In the genomic region with DNA sequence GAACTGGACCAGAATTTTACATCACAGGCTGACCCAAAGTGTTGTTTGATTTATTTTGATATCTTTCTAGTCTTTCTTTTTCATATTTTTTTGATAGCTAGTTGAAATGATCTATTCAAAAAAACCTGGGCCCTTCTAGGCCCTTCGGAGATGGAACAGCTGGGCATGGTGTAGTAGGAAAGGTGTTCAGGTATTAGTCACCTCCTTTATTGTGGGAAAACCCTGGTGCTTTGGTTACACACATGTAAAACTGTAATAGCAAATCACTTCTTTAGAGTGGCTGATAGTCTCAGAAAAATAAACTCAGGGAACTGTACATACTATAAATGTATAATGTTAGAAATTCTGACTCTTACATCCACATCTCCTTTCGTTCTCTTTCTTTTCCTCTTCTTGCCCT, we compare ENCODE assay signal across 25 cellular contexts.
"Had no signal": no experiment of that assay in that cellular context is flagged by ENCODE, and none has a peak within 500 bp of the region (broad histone marks: within the 10 kb centered on the region; RNA-seq: fewer than 3 reads in every experiment).

No MANE protein-coding gene starts in this region.

- H3K9me3 ChIP-seq: left lung, lower lobe of right lung, mucosa of descending colon, ovary, right atrium auricular region, right lobe of liver, tibial nerve, uterus had no signal

- H3K27me3 ChIP-seq: left lung, ovary, right atrium auricular region, right lobe of liver, tibial nerve, uterus had no signal

- H3K36me3 ChIP-seq: left lung, lower lobe of right lung, ovary, right atrium auricular region, right lobe of liver, tibial nerve, uterus had no signal

- H3K4me1 ChIP-seq: left lung, lower lobe of right lung, right atrium auricular region, right lobe of liver, tibial nerve, uterus had no signal

- H3K27ac ChIP-seq: left lung, lower lobe of right lung, ovary, right atrium auricular region, right lobe of liver, tibial nerve, uterus had no signal

- H3K4me2 ChIP-seq: smooth muscle cell had no signal

- DNase-seq: hypothalamus; immature natural killer cell; kidney; left colon; left lung; lower lobe of right lung; midbrain; mucosa of descending colon; naive thymus-derived CD4-positive, alpha-beta T cell; ovary; right lobe of liver; stimulated activated CD4-positive, alpha-beta T cell treated with anti-CD3 and anti-CD28 coated beads, Interleukin-1b, Interleukin-23, amount 100 ng/mL, for 48 hours; stimulated activated CD4-positive, alpha-beta T cell treated with anti-CD3 and anti-CD28 coated beads, Interleukin-2, amount 100 ng/mL, for 48 hours; stimulated activated CD4-positive, alpha-beta T cell treated with anti-CD3 and anti-CD28 coated beads, Interleukin-4, amount 100 ng/mL, for 4 hours; stimulated activated CD8-positive, alpha-beta memory T cell treated with anti-CD3 and anti-CD28 coated beads, Interleukin-4, amount 100 ng/mL, for 48 hours; stimulated activated naive CD4-positive, alpha-beta T cell treated with Interleukin-2 at 50 U/mL for 16 hours; stimulated activated naive CD8-positive, alpha-beta T cell treated with anti-CD3 and anti-CD28 coated beads, Interleukin-15, amount 100 ng/mL, for 72 hours; substantia nigra; uterus had no signal

- FAIRE-seq: islet of Langerhans, kidney had no signal

- ATAC-seq: left colon; left lung; lower lobe of right lung; mucosa of descending colon; naive thymus-derived CD4-positive, alpha-beta T cell; natural killer cell treated with Interleukin-12 subunit alpha and Interleukin-12 subunit beta and Interleukin-15 and Interleukin-18, amount 100 ng/mL, for 72 hours; right lobe of liver; stimulated activated memory B cell treated with anti-CD40 and anti-IgM and Interleukin-4, amounts not matched to agents 10 μg/mL and 1 μg/mL and 100 μg/mL, for 72 hours; stimulated activated naive CD8-positive, alpha-beta T cell treated with anti-CD3 and anti-CD28 coated beads, Interleukin-15, amount 100 ng/mL, for 72 hours had no signal

- H3K4me3 ChIP-seq: left lung, lower lobe of right lung, mucosa of descending colon, ovary, right atrium auricular region, right lobe of liver, smooth muscle cell, tibial nerve, uterus had no signal
